1 cellular context compared by ENCODE assay signal in the genomic region with DNA sequence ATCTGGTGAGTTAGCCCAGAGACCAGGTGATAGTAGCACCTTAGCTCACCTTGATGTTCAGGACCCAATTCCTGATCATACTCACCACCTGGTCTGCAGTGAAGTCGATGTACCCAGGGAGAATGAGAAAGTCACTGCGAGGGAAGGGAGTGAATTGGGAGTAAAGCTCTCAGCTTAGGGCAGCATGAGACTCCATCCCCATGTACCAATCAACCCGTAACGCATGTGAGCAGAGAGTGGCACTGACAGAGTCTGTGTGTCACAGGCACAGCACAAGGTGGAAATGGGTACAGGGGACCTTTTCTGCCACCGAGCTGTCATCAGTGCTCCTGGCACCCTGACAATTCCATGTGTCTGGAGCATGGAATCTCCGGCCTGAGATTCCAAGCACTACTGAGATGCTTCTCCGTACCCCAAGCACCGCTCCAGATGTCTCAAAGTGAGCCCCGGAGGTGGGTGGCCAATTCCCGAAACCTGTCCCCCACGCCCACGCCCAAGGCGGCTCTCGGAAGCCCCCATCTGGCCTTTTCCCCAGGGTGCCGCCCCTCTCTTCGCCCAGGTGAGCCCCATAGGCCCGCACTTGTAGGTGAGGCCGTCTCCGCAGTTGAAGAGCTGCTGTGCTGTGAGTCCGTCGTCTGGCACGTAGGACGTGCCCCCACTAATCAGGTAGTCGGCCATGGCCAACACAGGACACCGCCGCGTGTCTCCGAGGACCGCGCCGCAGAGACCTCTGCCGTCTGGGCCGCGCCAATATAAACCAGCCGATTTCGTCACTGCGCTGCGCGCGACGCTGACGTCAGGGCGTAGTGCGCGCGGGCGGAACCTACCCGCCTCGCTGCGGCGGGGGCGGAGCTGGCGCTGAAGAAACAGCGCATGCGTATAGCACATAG.
A peak's percentile ranks its signal among the peaks of the same experiment; 100 is the strongest.
TF ChIP-seq lines count a peak whose summit lies in the region.

Gene IMPDH2, minus strand, starts transcription at position 726 of the 890 bp plus-strand sequence. Its CDS starts 48 bp downstream, at position 678.

TF ChIP-seq in K562, 482 proteins besides CTCF, POLR2A, EP300 and RAD21 (continued from another document and continues in another):
- TF ChIP-seq, protein P1, sequence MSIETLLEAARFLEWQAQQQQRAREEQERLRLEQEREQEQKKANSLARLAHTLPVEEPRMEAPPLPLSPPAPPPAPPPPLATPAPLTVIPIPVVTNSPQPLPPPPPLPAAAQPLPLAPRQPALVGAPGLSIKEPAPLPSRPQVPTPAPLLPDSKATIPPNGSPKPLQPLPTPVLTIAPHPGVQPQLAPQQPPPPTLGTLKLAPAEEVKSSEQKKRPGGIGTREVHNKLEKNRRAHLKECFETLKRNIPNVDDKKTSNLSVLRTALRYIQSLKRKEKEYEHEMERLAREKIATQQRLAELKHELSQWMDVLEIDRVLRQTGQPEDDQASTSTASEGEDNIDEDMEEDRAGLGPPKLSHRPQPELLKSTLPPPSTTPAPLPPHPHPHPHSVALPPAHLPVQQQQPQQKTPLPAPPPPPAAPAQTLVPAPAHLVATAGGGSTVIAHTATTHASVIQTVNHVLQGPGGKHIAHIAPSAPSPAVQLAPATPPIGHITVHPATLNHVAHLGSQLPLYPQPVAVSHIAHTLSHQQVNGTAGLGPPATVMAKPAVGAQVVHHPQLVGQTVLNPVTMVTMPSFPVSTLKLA (conservative IDR thresholded peaks at IDR 0.05): peak; percentile 57 to 80
- TF ChIP-seq ZNF778 (CRISPR knock-in tag; IDR thresholded peaks at IDR 0.05): no peak
- TF ChIP-seq BRCA1 (IDR thresholded peaks at IDR 0.05): no peak
- TF ChIP-seq BRCA1 (CRISPR knock-in tag; IDR thresholded peaks at IDR 0.05): no peak
- no peak for TF ChIP-seq ZNF197 (CRISPR knock-in tag; IDR thresholded peaks at IDR 0.05; ENCODE audit: low read depth)
- TF ChIP-seq ZNF146 (CRISPR knock-in tag; IDR thresholded peaks at IDR 0.05; ENCODE audit: unreplicated experiment): no peak
- TF ChIP-seq RBM34 (IDR thresholded peaks at IDR 0.05; ENCODE audit: borderline replicate concordance, insufficient read depth, low read length): no peak
- TF ChIP-seq KHSRP (IDR thresholded peaks at IDR 0.05): peak; percentile 46; the same call in 1 of the 2 replicates
- TF ChIP-seq ZBTB43 (CRISPR knock-in tag; IDR thresholded peaks at IDR 0.05): no peak
- no peak for TF ChIP-seq BCLAF1 (IDR thresholded peaks at IDR 0.05; ENCODE audit: borderline replicate concordance in 1 of 2, control insufficient read depth in 1 of 2, low read depth in 2 of 2, low read length in 1 of 2)
- TF ChIP-seq, protein P2, sequence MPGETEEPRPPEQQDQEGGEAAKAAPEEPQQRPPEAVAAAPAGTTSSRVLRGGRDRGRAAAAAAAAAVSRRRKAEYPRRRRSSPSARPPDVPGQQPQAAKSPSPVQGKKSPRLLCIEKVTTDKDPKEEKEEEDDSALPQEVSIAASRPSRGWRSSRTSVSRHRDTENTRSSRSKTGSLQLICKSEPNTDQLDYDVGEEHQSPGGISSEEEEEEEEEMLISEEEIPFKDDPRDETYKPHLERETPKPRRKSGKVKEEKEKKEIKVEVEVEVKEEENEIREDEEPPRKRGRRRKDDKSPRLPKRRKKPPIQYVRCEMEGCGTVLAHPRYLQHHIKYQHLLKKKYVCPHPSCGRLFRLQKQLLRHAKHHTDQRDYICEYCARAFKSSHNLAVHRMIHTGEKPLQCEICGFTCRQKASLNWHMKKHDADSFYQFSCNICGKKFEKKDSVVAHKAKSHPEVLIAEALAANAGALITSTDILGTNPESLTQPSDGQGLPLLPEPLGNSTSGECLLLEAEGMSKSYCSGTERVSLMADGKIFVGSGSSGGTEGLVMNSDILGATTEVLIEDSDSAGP (CRISPR knock-in tag; IDR thresholded peaks at IDR 0.05): 0 out of 2 replicates have a peak, but pooled peaks have one; percentile 37
- peak; percentile 72 for TF ChIP-seq GABPB1 (CRISPR knock-in tag; IDR thresholded peaks at IDR 0.05)
- TF ChIP-seq POU5F1 (IDR thresholded peaks at IDR 0.05; ENCODE audit: borderline replicate concordance, low read depth, low read length, partially characterized antibody): no peak
- no peak for TF ChIP-seq TEAD2 (tag; IDR thresholded peaks at IDR 0.05)
- no peak for TF ChIP-seq PTBP1 (IDR thresholded peaks at IDR 0.05; ENCODE audit: low read depth, low read length)
- TF ChIP-seq SREBF1 (IDR thresholded peaks at IDR 0.05; ENCODE audit: borderline replicate concordance, low read depth, low read length): no peak
- peak; percentile 63 for TF ChIP-seq NFIC (IDR thresholded peaks at IDR 0.05)
- peak; percentile 100 for TF ChIP-seq RBFOX2 (IDR thresholded peaks at IDR 0.05; ENCODE audit: low read depth, low read length)
- TF ChIP-seq PRPF4 (IDR thresholded peaks at IDR 0.05; ENCODE audit: insufficient read depth, low read depth, low read length, poor library complexity, severe bottlenecking): no peak
- TF ChIP-seq CBX3 (IDR thresholded peaks at IDR 0.05; ENCODE audit: borderline replicate concordance in 1 of 2, low read length in 2 of 2): peak in 1 of 2 experiments; percentile 46; a peak in 1 of 3 replicates
- peak; percentile 78 for TF ChIP-seq SMAD1 (IDR thresholded peaks at IDR 0.05; ENCODE audit: low read depth, low read length, partially characterized antibody)
- no peak for TF ChIP-seq ZNF347 (CRISPR knock-in tag; IDR thresholded peaks at IDR 0.05; ENCODE audit: low read depth)
- no peak for TF ChIP-seq ZNF717 (CRISPR knock-in tag; IDR thresholded peaks at IDR 0.05)
- no peak for TF ChIP-seq MCM3 (IDR thresholded peaks at IDR 0.05)
- no peak for TF ChIP-seq MCM7 (IDR thresholded peaks at IDR 0.05)
- TF ChIP-seq HMG20B (CRISPR knock-in tag; IDR thresholded peaks at IDR 0.05): no peak
- TF ChIP-seq ARID2 (IDR thresholded peaks at IDR 0.05): no peak
- peak; percentile 33; the same call in 1 of the 2 replicates for TF ChIP-seq BHLHE40 (IDR thresholded peaks at IDR 0.05; ENCODE audit: low read length)
- TF ChIP-seq TFAM (CRISPR knock-in tag; conservative IDR thresholded peaks at IDR 0.05): no peak
- peak; percentile 85 for TF ChIP-seq JUND (IDR thresholded peaks at IDR 0.05; ENCODE audit: borderline replicate concordance, low read depth, low read length)
- TF ChIP-seq JUND (tag; IDR thresholded peaks at IDR 0.05; ENCODE audit: borderline replicate concordance, low read depth, low read length): peak; percentile 65; the same call in 1 of the 3 replicates
- TF ChIP-seq ETV5 (CRISPR knock-in tag; IDR thresholded peaks at IDR 0.05; ENCODE audit: low read depth): 0 out of 2 replicates have a peak, but pooled peaks have one; percentile 33
- no peak for TF ChIP-seq ZNF561 (CRISPR knock-in tag; conservative IDR thresholded peaks at IDR 0.05)
- TF ChIP-seq MCM5 (IDR thresholded peaks at IDR 0.05; ENCODE audit: low read depth): no peak
- TF ChIP-seq, protein P3, sequence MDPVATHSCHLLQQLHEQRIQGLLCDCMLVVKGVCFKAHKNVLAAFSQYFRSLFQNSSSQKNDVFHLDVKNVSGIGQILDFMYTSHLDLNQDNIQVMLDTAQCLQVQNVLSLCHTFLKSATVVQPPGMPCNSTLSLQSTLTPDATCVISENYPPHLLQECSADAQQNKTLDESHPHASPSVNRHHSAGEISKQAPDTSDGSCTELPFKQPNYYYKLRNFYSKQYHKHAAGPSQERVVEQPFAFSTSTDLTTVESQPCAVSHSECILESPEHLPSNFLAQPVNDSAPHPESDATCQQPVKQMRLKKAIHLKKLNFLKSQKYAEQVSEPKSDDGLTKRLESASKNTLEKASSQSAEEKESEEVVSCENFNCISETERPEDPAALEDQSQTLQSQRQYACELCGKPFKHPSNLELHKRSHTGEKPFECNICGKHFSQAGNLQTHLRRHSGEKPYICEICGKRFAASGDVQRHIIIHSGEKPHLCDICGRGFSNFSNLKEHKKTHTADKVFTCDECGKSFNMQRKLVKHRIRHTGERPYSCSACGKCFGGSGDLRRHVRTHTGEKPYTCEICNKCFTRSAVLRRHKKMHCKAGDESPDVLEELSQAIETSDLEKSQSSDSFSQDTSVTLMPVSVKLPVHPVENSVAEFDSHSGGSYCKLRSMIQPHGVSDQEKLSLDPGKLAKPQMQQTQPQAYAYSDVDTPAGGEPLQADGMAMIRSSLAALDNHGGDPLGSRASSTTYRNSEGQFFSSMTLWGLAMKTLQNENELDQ (CRISPR knock-in tag; IDR thresholded peaks at IDR 0.05; ENCODE audit: borderline replicate concordance): no peak
- TF ChIP-seq CTCFL (IDR thresholded peaks at IDR 0.05; ENCODE audit: borderline replicate concordance, insufficient read depth, low read depth, low read length, poor library complexity, severe bottlenecking): peak; percentile 31
- TF ChIP-seq POLR2AphosphoS5 (IDR thresholded peaks at IDR 0.05; ENCODE audit: control insufficient read depth, insufficient read depth, low read depth, low read length): peak; percentile 97
- TF ChIP-seq ZNF436 (CRISPR knock-in tag; IDR thresholded peaks at IDR 0.05): no peak; the same call in 1 of the 2 replicates
- TF ChIP-seq HDGF (IDR thresholded peaks at IDR 0.05): no peak
- TF ChIP-seq THRB (CRISPR knock-in tag; conservative IDR thresholded peaks at IDR 0.05): peak; percentile 44; the same call in 1 of the 2 replicates
- no peak for TF ChIP-seq TRIM25 (IDR thresholded peaks at IDR 0.05; ENCODE audit: borderline replicate concordance)
- TF ChIP-seq NFE2L1 (tag; IDR thresholded peaks at IDR 0.05; ENCODE audit: borderline replicate concordance, low read depth): no peak
